In genomic region chr10:35359056-35359455, GRCh38 we compare ENCODE assay signal across 20 cellular contexts.
"Had no signal": no experiment of that assay in that cellular context is flagged by ENCODE, and none has a peak within 500 bp of the region (broad histone marks: within the 10 kb centered on the region; RNA-seq: fewer than 3 reads in every experiment).

No MANE protein-coding gene starts in this region.

- H3K4me3 ChIP-seq: breast epithelium, colonic mucosa, heart right ventricle, lower lobe of right lung, skin epidermis, transverse colon, uterus had no signal

- ATAC-seq: lower lobe of right lung; natural killer cell; stimulated activated effector memory CD8-positive, alpha-beta T cell treated with anti-CD3 and anti-CD28 coated beads, Interleukin-12 subunit alpha, Interleukin-12 subunit beta, amount 100 ng/mL, for 72 hours had no signal

- DNase-seq: activated CD4-positive, alpha-beta memory T cell treated with anti-CD3 and anti-CD28 coated beads for 36 hours; activated CD4-positive, alpha-beta T cell treated with anti-CD3 and anti-CD28 coated beads for 48 hours; activated effector memory CD4-positive, alpha-beta T cell treated with Interleukin-2 at 50 U/mL for 16 hours; activated naive CD4-positive, alpha-beta T cell treated with anti-CD3 and anti-CD28 coated beads for 36 hours; activated naive CD8-positive, alpha-beta T cell treated with anti-CD3 and anti-CD28 coated beads, Interleukin-2, amount 10 ng/mL, durations not matched to agents 7 days and 5 days; activated T-cell treated with anti-CD3 and anti-CD28 coated beads, Interleukin-2, amount 50 U/mL, for 48 hours; amniotic stem cell; colonic mucosa; heart right ventricle; islet precursor cell; left cardiac atrium; lower lobe of right lung; natural killer cell; stimulated activated CD4-positive, alpha-beta T cell treated with anti-CD3 and anti-CD28 coated beads, Interleukin-2, amount 100 ng/mL, for 24 hours; transverse colon; uterus had no signal

- H3K36me3 ChIP-seq: breast epithelium, colonic mucosa, heart right ventricle, lower lobe of right lung, transverse colon, uterus had no signal

- H3K27ac ChIP-seq: breast epithelium, colonic mucosa, epithelial cell of prostate, heart right ventricle, lower lobe of right lung, skin epidermis, uterus had no signal

- H3K4me1 ChIP-seq: breast epithelium, colonic mucosa, uterus had no signal

- H3K27me3 ChIP-seq: breast epithelium, colonic mucosa, heart right ventricle, transverse colon, uterus had no signal

- H3K9me3 ChIP-seq: breast epithelium, colonic mucosa, heart right ventricle, lower lobe of right lung, transverse colon, uterus had no signal
